22 cellular contexts compared by ENCODE assay signal in genomic region chr3:190734490-190734889, GRCh38.
"Had no signal": no experiment of that assay in that cellular context is flagged by ENCODE, and none has a peak within 500 bp of the region (broad histone marks: within the 10 kb centered on the region; RNA-seq: fewer than 3 reads in every experiment).

No MANE protein-coding gene starts in this region.

- H3K9me3 ChIP-seq: breast epithelium, colonic mucosa, SJSA1 had no signal

- H3K36me3 ChIP-seq: breast epithelium, colonic mucosa, SJSA1 had no signal

- H3K27ac ChIP-seq: breast epithelium, colonic mucosa, SJSA1 had no signal

- H3K27me3 ChIP-seq: breast epithelium, colonic mucosa, SJSA1 had no signal

- DNase-seq: activated B cell treated with CpG ODN at 0.5 μM for 24 hours; activated CD4-positive, alpha-beta T cell treated with anti-CD3 and anti-CD28 coated beads for 1 hour; activated CD4-positive, alpha-beta T cell treated with anti-CD3 and anti-CD28 coated beads, Interleukin-2, amount 10 ng/mL, durations not matched to agents 24 days and 14 days; activated CD4-positive, alpha-beta T cell treated with anti-CD3 and anti-CD28 coated beads, Interleukin-2, amount 50 U/mL, for 48 hours; activated CD8-positive, alpha-beta memory T cell treated with anti-CD3 and anti-CD28 coated beads, Interleukin-2, amount 10 ng/mL, durations not matched to agents 7 days and 5 days; activated effector memory CD4-positive, alpha-beta T cell treated with Interleukin-2 at 50 U/mL for 16 hours; activated naive CD4-positive, alpha-beta T cell; activated T-cell treated with anti-CD3 and anti-CD28 coated beads, Interleukin-2, amount 50 U/mL, for 24 hours; aorta; caudate nucleus; colonic mucosa; NCI-H1105; NCI-H1436; NCI-H1694 treated with DMSO at 0.1 percent for 48 hours; NCI-H2029 treated with DMSO at 0.1 percent for 48 hours; NCI-H510A treated with DMSO at 0.1 percent for 48 hours; SHP77; T-helper 17 cell; T-helper 9 cell had no signal

- H3K4me3 ChIP-seq: breast epithelium, colonic mucosa, SJSA1 had no signal

- H3K4me1 ChIP-seq: breast epithelium, colonic mucosa had no signal

- ATAC-seq: activated CD8-positive, alpha-beta memory T cell treated with anti-CD3 and anti-CD28 coated beads, Interleukin-2, amount 10 ng/mL, durations not matched to agents 7 days and 5 days; SK-N-SH treated with all-trans-retinoic acid at 6 μM for 48 hours; T-helper 17 cell had no signal
